8 cellular contexts compared by ENCODE assay signal in genomic region chr7:55019691-55020480, GRCh38. TPM values are rescaled to one million over a fixed set of nuclear protein-coding genes. Genes with fewer than 3 reads are reported as not detected.
A peak's percentile ranks its signal among the peaks of the same experiment; 100 is the strongest.
DNase-seq lines count a peak whose midpoint lies in the region; ATAC-seq and TF ChIP-seq lines count a peak whose summit lies in the region.

No MANE protein-coding gene starts in this region.

- no peaks in the 10 kb centered on the region for H3K9me3 ChIP-seq in Panc1 (ENCODE audit: control insufficient read depth, insufficient read depth, low read depth, low read length)

- POLR2A ChIA-PET in Panc1 (lab: Charles Lee) = interaction anchor here (0.6 to 0.7 kb wide), 2 partner anchors 91 to 318 kb away, joined by 4 to 6 read pairs; no protein-coding TSS in a partner anchor

- DNase-seq in DMS53 treated with DMSO at 0.1 percent for 48 hours (lab: John Stamatoyannopoulos, UW; ENCODE audit: unreplicated experiment) = peak; percentile 9
- DNase-seq in Panc1 (ENCODE audit: low read depth, low spot score) = no peak
- DNase-seq in glomerular visceral epithelial cell (ENCODE audit: extremely low spot score) = peak; percentile 50
- DNase-seq in posterior vena cava (ENCODE audit: low spot score) = peak; percentile 82
- DNase-seq in NCI-H526 treated with DMSO at 0.1 percent for 48 hours (lab: John Stamatoyannopoulos, UW) = no peak
- no peak for DNase-seq in NCI-H1694 treated with DMSO at 0.1 percent for 48 hours (lab: John Stamatoyannopoulos, UW)

- no peaks in the 10 kb centered on the region for H3K36me3 ChIP-seq in Panc1 (ENCODE audit: control insufficient read depth, insufficient read depth, low read length)

- ATAC-seq in Panc1 (peak; percentile 7), HG02870 (IDR thresholded peaks at IDR 0.05; ENCODE audit: unreplicated experiment) (no peak), GM18520 (IDR thresholded peaks at IDR 0.05; ENCODE audit: unreplicated experiment) (no peak)

- peaks cover 43% of the 10 kb centered on the region for H3K4me1 ChIP-seq in Panc1 (ENCODE audit: control insufficient read depth, insufficient read depth, low read length)

- intact Hi-C loops in Panc1 (cut with micrococcal nuclease; ENCODE audit: unreplicated experiment) = loop anchor here (5.0 to 10.0 kb wide), 3 partner anchors 52 to 235 kb away; no protein-coding TSS in a partner anchor
- intact Hi-C loops in posterior vena cava (cut with DNase I) = loop anchor here in 1 of 2 donors (2.0 to 5.0 kb wide), 3 partner anchors 32 to 113 kb away; no protein-coding TSS in a partner anchor

- peak overlapping the region; percentile 91 for H3K27ac ChIP-seq in Panc1 (ENCODE audit: low read length)

- no peak for TF ChIP-seq CTCF in Panc1 (IDR thresholded peaks at IDR 0.05)

- in situ Hi-C loops in Panc1 (cut with HindIII; ENCODE audit: low pct_unique_long_range_greater_than_20kb, low sequenced_read_pairs) = no loop called here

- CTCF ChIA-PET in Panc1 (lab: Charles Lee) = interaction anchor here (0.6 to 1.1 kb wide), 2 partner anchors 50 to 1824 kb away, joined by 3 to 5 read pairs; no protein-coding TSS in a partner anchor

- BruUV-seq in Panc1 (replicated peaks; lab: Mats Ljungman, UMichigan) = no TSS peak

- H3K27me3 ChIP-seq in Panc1 (ENCODE audit: control insufficient read depth, insufficient read depth, low read length) = no peaks in the 10 kb centered on the region

- H3K4me3 ChIP-seq in Panc1 (ENCODE audit: low read depth in 2 of 2, low read length in 2 of 2) = peak overlapping the region; percentile 74 to 85

RNA-seq across cellular contexts. Expression of gene EGFR, which starts 1.1 kb away (rescaled TPM):
- total RNA-seq in Panc1 (2021; ENCODE audit: unreplicated experiment) (156 TPM), posterior vena cava (10 to 100 TPM; 80.8 to 87.2 TPM)
- 68.6 TPM for polyA plus RNA-seq in Panc1 (2012; ENCODE audit: insufficient read length)

Comparison
In these comparisons a context has a peak if more than half of its experiments do, and no peak if none do; other contexts are left out.
1. DNase-seq: peak in DMS53 treated with DMSO at 0.1 percent for 48 hours (single experiment), glomerular visceral epithelial cell (single experiment) and posterior vena cava (single experiment); none in Panc1 (single experiment), NCI-H526 treated with DMSO at 0.1 percent for 48 hours (single experiment) and NCI-H1694 treated with DMSO at 0.1 percent for 48 hours (single experiment).